In genomic region chr2:37635359-37636208, GRCh38 we compare ENCODE assay signal across 2 cellular contexts.
TF ChIP-seq lines count a peak whose summit lies in the region.

No MANE protein-coding gene starts in this region.

TF ChIP-seq in SK-N-SH treated with all-trans-retinoic acid at 6 μM for 48 hours, 23 proteins besides CTCF, POLR2A, EP300 and RAD21 (continued from another document):
- TF ChIP-seq, protein P1, sequence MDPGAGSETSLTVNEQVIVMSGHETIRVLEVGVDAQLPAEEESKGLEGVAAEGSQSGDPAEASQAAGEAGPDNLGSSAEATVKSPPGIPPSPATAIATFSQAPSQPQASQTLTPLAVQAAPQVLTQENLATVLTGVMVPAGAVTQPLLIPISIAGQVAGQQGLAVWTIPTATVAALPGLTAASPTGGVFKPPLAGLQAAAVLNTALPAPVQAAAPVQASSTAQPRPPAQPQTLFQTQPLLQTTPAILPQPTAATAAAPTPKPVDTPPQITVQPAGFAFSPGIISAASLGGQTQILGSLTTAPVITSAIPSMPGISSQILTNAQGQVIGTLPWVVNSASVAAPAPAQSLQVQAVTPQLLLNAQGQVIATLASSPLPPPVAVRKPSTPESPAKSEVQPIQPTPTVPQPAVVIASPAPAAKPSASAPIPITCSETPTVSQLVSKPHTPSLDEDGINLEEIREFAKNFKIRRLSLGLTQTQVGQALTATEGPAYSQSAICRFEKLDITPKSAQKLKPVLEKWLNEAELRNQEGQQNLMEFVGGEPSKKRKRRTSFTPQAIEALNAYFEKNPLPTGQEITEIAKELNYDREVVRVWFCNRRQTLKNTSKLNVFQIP (CRISPR knock-in tag; IDR thresholded peaks at IDR 0.05; ENCODE audit: borderline replicate concordance, low read depth): no peak
- TF ChIP-seq ZNF70 (CRISPR knock-in tag; IDR thresholded peaks at IDR 0.05): no peak
- no peak for TF ChIP-seq ISL1 (CRISPR knock-in tag; IDR thresholded peaks at IDR 0.05)
- TF ChIP-seq ZFP3 (CRISPR knock-in tag; IDR thresholded peaks at IDR 0.05): no peak
- TF ChIP-seq TCF4 (CRISPR knock-in tag; IDR thresholded peaks at IDR 0.05; ENCODE audit: borderline replicate concordance): no peak
- no peak for TF ChIP-seq GLIS3 (CRISPR knock-in tag; IDR thresholded peaks at IDR 0.05)
- no peak for TF ChIP-seq CSRNP3 (CRISPR knock-in tag; IDR thresholded peaks at IDR 0.05)
- no peak for TF ChIP-seq SNAI2 (CRISPR knock-in tag; IDR thresholded peaks at IDR 0.05)
- TF ChIP-seq OSR1 (CRISPR knock-in tag; IDR thresholded peaks at IDR 0.05): no peak
- no peak for TF ChIP-seq ARNTL (CRISPR knock-in tag; IDR thresholded peaks at IDR 0.05; ENCODE audit: borderline replicate concordance, low read depth)
- TF ChIP-seq ZNF8 (CRISPR knock-in tag; IDR thresholded peaks at IDR 0.05): no peak
- TF ChIP-seq PPARA (CRISPR knock-in tag; IDR thresholded peaks at IDR 0.05; ENCODE audit: borderline replicate concordance): no peak
- no peak for TF ChIP-seq BACH2 (CRISPR knock-in tag; IDR thresholded peaks at IDR 0.05; ENCODE audit: borderline replicate concordance)
- no peak for TF ChIP-seq RARB (CRISPR knock-in tag; IDR thresholded peaks at IDR 0.05)
- TF ChIP-seq ESRRG (CRISPR knock-in tag; IDR thresholded peaks at IDR 0.05): no peak
- TF ChIP-seq CREB5 (CRISPR knock-in tag; IDR thresholded peaks at IDR 0.05; ENCODE audit: low read depth): no peak
- no peak for TF ChIP-seq ZFP30 (CRISPR knock-in tag; IDR thresholded peaks at IDR 0.05)
- no peak for TF ChIP-seq ZNF565 (CRISPR knock-in tag; conservative IDR thresholded peaks at IDR 0.05; ENCODE audit: low read depth)
TF ChIP-seq in SK-N-SH treated with all-trans-retinoic acid at 6 μM for 48 hours: peak in this region for 0.

TF ChIP-seq in SK-N-SH, 30 proteins besides CTCF, POLR2A, EP300 and RAD21 (continued from another document):
- no peak for TF ChIP-seq FOSL2 (IDR thresholded peaks at IDR 0.05; ENCODE audit: borderline replicate concordance, low read depth)
- TF ChIP-seq RXRA (IDR thresholded peaks at IDR 0.05; ENCODE audit: borderline replicate concordance, low read depth): no peak
- no peak for TF ChIP-seq FOXM1 (IDR thresholded peaks at IDR 0.05; ENCODE audit: low read depth)
- no peak for TF ChIP-seq FOXJ3 (CRISPR knock-in tag; IDR thresholded peaks at IDR 0.05)
- TF ChIP-seq, protein P2, sequence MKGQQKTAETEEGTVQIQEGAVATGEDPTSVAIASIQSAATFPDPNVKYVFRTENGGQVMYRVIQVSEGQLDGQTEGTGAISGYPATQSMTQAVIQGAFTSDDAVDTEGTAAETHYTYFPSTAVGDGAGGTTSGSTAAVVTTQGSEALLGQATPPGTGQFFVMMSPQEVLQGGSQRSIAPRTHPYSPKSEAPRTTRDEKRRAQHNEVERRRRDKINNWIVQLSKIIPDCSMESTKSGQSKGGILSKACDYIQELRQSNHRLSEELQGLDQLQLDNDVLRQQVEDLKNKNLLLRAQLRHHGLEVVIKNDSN (IDR thresholded peaks at IDR 0.05; ENCODE audit: borderline replicate concordance, low read depth): no peak
